Comparison of ENCODE assay signal across 1 cellular context in the genomic region with DNA sequence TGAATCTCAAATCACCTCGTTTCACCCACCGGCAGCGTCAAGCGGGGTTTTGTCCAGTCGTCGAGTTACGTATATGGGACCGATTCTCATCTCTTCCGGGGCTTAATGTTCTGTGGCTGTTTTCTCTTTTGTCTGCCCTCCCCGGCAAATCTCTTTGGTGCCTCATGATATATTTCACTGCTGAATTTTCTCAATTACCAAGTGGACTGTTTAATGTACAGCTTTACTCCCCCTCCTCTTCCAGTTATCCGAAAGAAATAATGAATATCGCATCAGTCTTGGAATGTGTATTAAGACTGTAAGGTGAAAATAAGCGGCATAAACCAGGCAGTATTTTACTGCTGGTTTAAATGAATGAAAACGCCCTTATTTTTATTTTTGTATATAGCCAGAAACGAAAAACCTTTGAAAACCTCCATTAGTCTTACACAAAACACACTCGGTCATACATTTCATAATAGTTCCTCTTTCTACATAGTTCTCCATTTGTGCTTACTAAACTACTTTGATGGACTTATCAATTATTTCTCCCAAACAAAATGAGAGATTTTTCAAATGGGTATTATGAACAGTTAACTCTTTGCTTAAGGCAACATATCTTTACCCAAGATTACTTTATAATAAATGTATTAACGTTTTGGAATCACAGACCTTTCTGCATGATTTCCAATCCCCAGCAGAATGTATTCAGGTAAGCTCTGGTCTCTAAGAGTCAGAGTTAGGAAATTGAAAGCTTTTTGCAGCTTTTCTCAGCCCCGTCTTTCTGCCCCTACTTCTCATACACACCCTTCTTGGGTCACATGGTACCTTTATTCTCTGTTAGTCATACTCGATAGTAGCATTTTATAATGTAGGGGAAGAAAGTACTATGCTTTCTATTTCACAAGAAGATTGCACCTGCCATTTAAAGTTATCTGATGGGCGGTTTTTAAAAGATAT.
TF ChIP-seq lines count a peak whose summit lies in the region.

No MANE protein-coding gene starts in this region.

TF ChIP-seq in K562, 482 proteins besides CTCF, POLR2A, EP300 and RAD21 (continued from another document):
- no peak for TF ChIP-seq MGA (IDR thresholded peaks at IDR 0.05)
- TF ChIP-seq CXXC5 (CRISPR knock-in tag; IDR thresholded peaks at IDR 0.05): no peak
- no peak for TF ChIP-seq WHSC1 (IDR thresholded peaks at IDR 0.05; ENCODE audit: low read length)
- no peak for TF ChIP-seq ZBTB8A (IDR thresholded peaks at IDR 0.05; ENCODE audit: partially characterized antibody)
- TF ChIP-seq, protein P1, sequence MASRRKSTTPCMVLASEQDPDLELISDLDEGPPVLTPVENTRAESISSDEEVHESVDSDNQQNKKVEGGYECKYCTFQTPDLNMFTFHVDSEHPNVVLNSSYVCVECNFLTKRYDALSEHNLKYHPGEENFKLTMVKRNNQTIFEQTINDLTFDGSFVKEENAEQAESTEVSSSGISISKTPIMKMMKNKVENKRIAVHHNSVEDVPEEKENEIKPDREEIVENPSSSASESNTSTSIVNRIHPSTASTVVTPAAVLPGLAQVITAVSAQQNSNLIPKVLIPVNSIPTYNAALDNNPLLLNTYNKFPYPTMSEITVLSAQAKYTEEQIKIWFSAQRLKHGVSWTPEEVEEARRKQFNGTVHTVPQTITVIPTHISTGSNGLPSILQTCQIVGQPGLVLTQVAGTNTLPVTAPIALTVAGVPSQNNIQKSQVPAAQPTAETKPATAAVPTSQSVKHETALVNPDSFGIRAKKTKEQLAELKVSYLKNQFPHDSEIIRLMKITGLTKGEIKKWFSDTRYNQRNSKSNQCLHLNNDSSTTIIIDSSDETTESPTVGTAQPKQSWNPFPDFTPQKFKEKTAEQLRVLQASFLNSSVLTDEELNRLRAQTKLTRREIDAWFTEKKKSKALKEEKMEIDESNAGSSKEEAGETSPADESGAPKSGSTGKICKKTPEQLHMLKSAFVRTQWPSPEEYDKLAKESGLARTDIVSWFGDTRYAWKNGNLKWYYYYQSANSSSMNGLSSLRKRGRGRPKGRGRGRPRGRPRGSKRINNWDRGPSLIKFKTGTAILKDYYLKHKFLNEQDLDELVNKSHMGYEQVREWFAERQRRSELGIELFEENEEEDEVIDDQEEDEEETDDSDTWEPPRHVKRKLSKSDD (conservative IDR thresholded peaks at IDR 0.05; ENCODE audit: low read length): no peak
- TF ChIP-seq KAT2B (IDR thresholded peaks at IDR 0.05; ENCODE audit: low read depth, low read length): no peak
- TF ChIP-seq ZNF583 (CRISPR knock-in tag; IDR thresholded peaks at IDR 0.05): no peak
- no peak for TF ChIP-seq TRIM25 (IDR thresholded peaks at IDR 0.05; ENCODE audit: borderline replicate concordance)
- TF ChIP-seq, protein P2, sequence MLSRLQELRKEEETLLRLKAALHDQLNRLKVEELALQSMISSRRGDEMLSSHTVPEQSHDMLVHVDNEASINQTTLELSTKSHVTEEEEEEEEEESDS (CRISPR knock-in tag; IDR thresholded peaks at IDR 0.05): no peak
- TF ChIP-seq, protein P3, sequence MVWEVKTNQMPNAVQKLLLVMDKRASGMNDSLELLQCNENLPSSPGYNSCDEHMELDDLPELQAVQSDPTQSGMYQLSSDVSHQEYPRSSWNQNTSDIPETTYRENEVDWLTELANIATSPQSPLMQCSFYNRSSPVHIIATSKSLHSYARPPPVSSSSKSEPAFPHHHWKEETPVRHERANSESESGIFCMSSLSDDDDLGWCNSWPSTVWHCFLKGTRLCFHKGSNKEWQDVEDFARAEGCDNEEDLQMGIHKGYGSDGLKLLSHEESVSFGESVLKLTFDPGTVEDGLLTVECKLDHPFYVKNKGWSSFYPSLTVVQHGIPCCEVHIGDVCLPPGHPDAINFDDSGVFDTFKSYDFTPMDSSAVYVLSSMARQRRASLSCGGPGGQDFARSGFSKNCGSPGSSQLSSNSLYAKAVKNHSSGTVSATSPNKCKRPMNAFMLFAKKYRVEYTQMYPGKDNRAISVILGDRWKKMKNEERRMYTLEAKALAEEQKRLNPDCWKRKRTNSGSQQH (CRISPR knock-in tag; IDR thresholded peaks at IDR 0.05): no peak
- no peak for TF ChIP-seq USF1 (CRISPR knock-in tag; IDR thresholded peaks at IDR 0.05)
- no peak for TF ChIP-seq SNIP1 (IDR thresholded peaks at IDR 0.05; ENCODE audit: low read depth)
- TF ChIP-seq KLF1 (tag; IDR thresholded peaks at IDR 0.05): no peak
TF ChIP-seq in K562: peak in this region for 0.
